ENCODE assay signal across 8 cellular contexts in genomic region chr2:74003494-74004211, GRCh38. TPM values are rescaled to one million over a fixed set of nuclear protein-coding genes. Genes with fewer than 3 reads are reported as not detected.
DNase-seq lines count a peak whose midpoint lies in the region; ATAC-seq and TF ChIP-seq lines count a peak whose summit lies in the region.

No MANE protein-coding gene starts in this region.

- H3K9me3 Mint-ChIP-seq in activated naive CD8-positive, alpha-beta T cell treated with anti-CD3 and anti-CD28 coated beads, Interleukin-2, amount 50 U/mL, for 24 hours: no peaks in the 10 kb centered on the region
- no peaks in the 10 kb centered on the region for H3K9me3 Mint-ChIP-seq in immature natural killer cell

- intact Hi-C loops in Right ventricle myocardium superior (cut with DNase I): no loop called here
- intact Hi-C loops in vagina (cut with DNase I): no loop called here

- TF ChIP-seq CTCF in cardiac muscle cell (IDR thresholded peaks at IDR 0.05; ENCODE audit: low read depth, low read length): no peak
- TF ChIP-seq CTCF in vagina (IDR thresholded peaks at IDR 0.05): no peak

- peak overlapping the region; percentile 79 for H3K4me3 Mint-ChIP-seq in activated naive CD8-positive, alpha-beta T cell treated with anti-CD3 and anti-CD28 coated beads, Interleukin-2, amount 50 U/mL, for 24 hours
- peak overlapping the region in 4 of 5 donors; percentile 72 to 92 (median 89) for H3K4me3 Mint-ChIP-seq in immature natural killer cell

- TF ChIP-seq POLR2A in vagina (IDR thresholded peaks at IDR 0.05): no peak

- H3K27ac ChIP-seq in cardiac muscle cell (peak overlapping the region; percentile 39), vagina (no peak overlapping the region)

- H3K4me1 ChIP-seq in cardiac muscle cell (ENCODE audit: low read depth) (peaks cover 35% of the 10 kb centered on the region), vagina (peaks cover 80% of the 10 kb centered on the region)

- H3K4me1 Mint-ChIP-seq in activated naive CD8-positive, alpha-beta T cell treated with anti-CD3 and anti-CD28 coated beads, Interleukin-2, amount 50 U/mL, for 24 hours: peaks cover 70% of the 10 kb centered on the region
- peaks cover 73 to 80% of the 10 kb centered on the region in 2 donors for H3K4me1 Mint-ChIP-seq in immature natural killer cell

- H3K36me3 Mint-ChIP-seq in activated naive CD8-positive, alpha-beta T cell treated with anti-CD3 and anti-CD28 coated beads, Interleukin-2, amount 50 U/mL, for 24 hours (ENCODE audit: low read depth): peaks cover 6% of the 10 kb centered on the region
- H3K36me3 Mint-ChIP-seq in immature natural killer cell: peaks cover 0 to 6% (median 4%) of the 10 kb centered on the region in 3 donors

- peak in 1 of 2 donors; percentile 70 for DNase-seq in cardiac muscle cell (ENCODE audit: low read depth in 1 of 2, low spot score in 1 of 2)
- DNase-seq in Right ventricle myocardium superior: no peak
- DNase-seq in activated naive CD8-positive, alpha-beta T cell treated with anti-CD3 and anti-CD28 coated beads, Interleukin-2, amount 50 U/mL, for 24 hours: no peak
- no peak for DNase-seq in immature natural killer cell
- DNase-seq in vagina (ENCODE audit: extremely low spot score in 2 of 2): no peak
- DNase-seq in Kasumi-1 (lab: John Stamatoyannopoulos, UW): no peak
- no peak for DNase-seq in pons (ENCODE audit: low spot score)

- H3K27me3 Mint-ChIP-seq in activated naive CD8-positive, alpha-beta T cell treated with anti-CD3 and anti-CD28 coated beads, Interleukin-2, amount 50 U/mL, for 24 hours: no peaks in the 10 kb centered on the region
- peaks cover 0 to 3% (median 3%) of the 10 kb centered on the region in 3 donors for H3K27me3 Mint-ChIP-seq in immature natural killer cell (ENCODE audit: low read depth in 3 of 3)

- H3K36me3 ChIP-seq in cardiac muscle cell (no peaks in the 10 kb centered on the region), vagina (no peaks in the 10 kb centered on the region)

- H3K4me3 ChIP-seq in cardiac muscle cell (peak overlapping the region; percentile 60), vagina (peak overlapping the region; percentile 62 to 70)

- H3K27me3 ChIP-seq in cardiac muscle cell (no peaks in the 10 kb centered on the region), vagina (no peaks in the 10 kb centered on the region)

- ATAC-seq in Right ventricle myocardium superior (ENCODE audit: poor library complexity) (no peak), GM18870 (IDR thresholded peaks at IDR 0.05; ENCODE audit: unreplicated experiment) (no peak)
- no peak for ATAC-seq in activated naive CD8-positive, alpha-beta T cell treated with anti-CD3 and anti-CD28 coated beads, Interleukin-2, amount 50 U/mL, for 24 hours

- peak overlapping the region; percentile 22 for H3K27ac Mint-ChIP-seq in activated naive CD8-positive, alpha-beta T cell treated with anti-CD3 and anti-CD28 coated beads, Interleukin-2, amount 50 U/mL, for 24 hours
- H3K27ac Mint-ChIP-seq in immature natural killer cell: peak overlapping the region in 3 of 6 donors; percentile 16 to 28 (median 21)

- H3K9me3 ChIP-seq in cardiac muscle cell (ENCODE audit: low read depth) (no peaks in the 10 kb centered on the region), vagina (no peaks in the 10 kb centered on the region)

RNA-seq across cellular contexts. Expression of gene TET3, which starts 18.9 kb away (rescaled TPM):
- total RNA-seq in cardiac muscle cell (9.1 and 10.2 TPM in 2 replicates), Right ventricle myocardium superior (2.0 TPM), vagina (12.3 TPM)
- polyA plus RNA-seq in cardiac muscle cell (1.6 and 2.9 TPM in 2 replicates), immature natural killer cell (1 to 10 TPM in 1 of 3 donors, under 1 TPM in 1, not detected in 1; 0.16 to 1.2 TPM)
